In genomic region chr15:90214553-90215205, GRCh38 we compare ENCODE assay signal across 1 cellular context.
TF ChIP-seq lines count a peak whose summit lies in the region.

No MANE protein-coding gene starts in this region.

TF ChIP-seq in endothelial cell of umbilical vein, 7 proteins besides CTCF, POLR2A, EP300 and RAD21 (continued from another document):
- TF ChIP-seq EZH2 (IDR thresholded peaks at IDR 0.05; ENCODE audit: borderline replicate concordance, low read depth, low read length, severe bottlenecking) (no peak), MYC (IDR thresholded peaks at IDR 0.05; ENCODE audit: low read depth, low read length) (no peak), JUN (IDR thresholded peaks at IDR 0.05; ENCODE audit: borderline replicate concordance, insufficient read depth, insufficient read length, low read depth) (no peak), POLR2AphosphoS5 (IDR thresholded peaks at IDR 0.05; ENCODE audit: insufficient read depth, low read depth, low read length) (no peak), FOS (IDR thresholded peaks at IDR 0.05; ENCODE audit: borderline replicate concordance, insufficient read depth, low read length) (no peak)
- TF ChIP-seq, protein P1, sequence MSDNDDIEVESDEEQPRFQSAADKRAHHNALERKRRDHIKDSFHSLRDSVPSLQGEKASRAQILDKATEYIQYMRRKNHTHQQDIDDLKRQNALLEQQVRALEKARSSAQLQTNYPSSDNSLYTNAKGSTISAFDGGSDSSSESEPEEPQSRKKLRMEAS (IDR thresholded peaks at IDR 0.05; ENCODE audit: insufficient read depth, insufficient read length), result no peak
